26 cellular contexts compared by ENCODE assay signal in genomic region chr5:82628364-82628910, GRCh38.
DNase-seq lines count a peak whose midpoint lies in the region; FAIRE-seq and TF ChIP-seq lines count a peak whose summit lies in the region.
"Had no signal": no experiment of that assay in that cellular context is flagged by ENCODE, and none has a peak within 500 bp of the region (broad histone marks: within the 10 kb centered on the region; RNA-seq: fewer than 3 reads in every experiment).

No MANE protein-coding gene starts in this region.

- H3K36me3 Mint-ChIP-seq in Calu3 (ENCODE audit: insufficient read depth, unreplicated experiment) (peaks cover 7% of the 10 kb centered on the region), astrocyte (ENCODE audit: low read depth, unreplicated experiment) (no peaks in the 10 kb centered on the region), progenitor cell of endocrine pancreas (ENCODE audit: insufficient read depth) (peaks cover 6% of the 10 kb centered on the region)
- H3K36me3 Mint-ChIP-seq: CD8-positive, alpha-beta memory T cell; IgD-negative memory B cell had no signal

- H3K9me3 ChIP-seq in astrocyte (ENCODE audit: insufficient read depth, low read depth, low read length) (no peaks in the 10 kb centered on the region), endothelial cell of umbilical vein (replicated peaks; ENCODE audit: control insufficient read depth, insufficient read depth, low read length) (no peaks in the 10 kb centered on the region), smooth muscle cell (replicated peaks; ENCODE audit: low read depth) (no peaks in the 10 kb centered on the region)

- H3K27ac Mint-ChIP-seq in Calu3 (ENCODE audit: unreplicated experiment) (peak overlapping the region; percentile 24), astrocyte (ENCODE audit: unreplicated experiment) (peak overlapping the region; percentile 47), progenitor cell of endocrine pancreas (no peak overlapping the region)
- H3K27ac Mint-ChIP-seq: B cell; CD8-positive, alpha-beta memory T cell; IgD-negative memory B cell had no signal

- H3K36me3 ChIP-seq in astrocyte (ENCODE audit: insufficient read depth, low read length) (no peaks in the 10 kb centered on the region), endothelial cell of umbilical vein (ENCODE audit: control insufficient read depth in 2 of 2, extremely low read depth in 1 of 2, insufficient read depth in 2 of 2, low read length in 2 of 2) (no peaks in the 10 kb centered on the region), smooth muscle cell (ENCODE audit: low read depth) (no peaks in the 10 kb centered on the region)

- H3K9me3 Mint-ChIP-seq in Calu3 (ENCODE audit: low read depth, unreplicated experiment) (no peaks in the 10 kb centered on the region), astrocyte (ENCODE audit: unreplicated experiment) (peaks cover 1% of the 10 kb centered on the region), progenitor cell of endocrine pancreas (ENCODE audit: low read depth) (peaks cover 22% of the 10 kb centered on the region)
- H3K9me3 Mint-ChIP-seq: CD8-positive, alpha-beta memory T cell had no signal

- 45% methylated on average over 1 of the region's 1 CpG for WGBS in smooth muscle cell (ENCODE audit: low lambda C conversion rate)

- no peaks in the 10 kb centered on the region for H3K27me3 Mint-ChIP-seq in Calu3 (ENCODE audit: unreplicated experiment)
- no peaks in the 10 kb centered on the region for H3K27me3 Mint-ChIP-seq in astrocyte (ENCODE audit: low read depth, unreplicated experiment)
- no peaks in the 10 kb centered on the region for H3K27me3 Mint-ChIP-seq in progenitor cell of endocrine pancreas
- H3K27me3 Mint-ChIP-seq: B cell, IgD-negative memory B cell had no signal

- no peak overlapping the region for H3K4me3 ChIP-seq in astrocyte (ENCODE audit: insufficient read depth, low read depth, low read length)
- H3K4me3 ChIP-seq in endothelial cell of umbilical vein (replicated peaks in 1 of 3; ENCODE audit: insufficient read depth in 1 of 3, low read depth in 1 of 3, low read length in 3 of 3): no peak overlapping the region
- H3K4me3 ChIP-seq in smooth muscle cell: no peak overlapping the region
- H3K4me3 ChIP-seq: PC-9 had no signal

- CTCF ChIA-PET in Calu3 (lab: Charles Lee) (no interaction called here), endothelial cell of umbilical vein (lab: Charles Lee) (interaction anchor here (1.6 kb wide), 2 partner anchors 13 to 264 kb away, joined by 7 to 9 read pairs; no protein-coding TSS in a partner anchor)

- H2AFZ ChIP-seq in astrocyte (ENCODE audit: low read depth, low read length) (no peak overlapping the region), endothelial cell of umbilical vein (ENCODE audit: low read depth, low read length) (peak overlapping the region; percentile 48), smooth muscle cell (ENCODE audit: low read depth) (peak overlapping the region; percentile 45)
- H2AFZ ChIP-seq: PC-9 had no signal

- H3K9me1 ChIP-seq in endothelial cell of umbilical vein (replicated peaks; ENCODE audit: control insufficient read depth, extremely low read depth, insufficient read depth, low read length): no peaks in the 10 kb centered on the region

- POLR2A ChIA-PET in endothelial cell of umbilical vein (lab: Charles Lee): no interaction called here

- H3K9ac ChIP-seq in astrocyte (ENCODE audit: low read length) (no peak overlapping the region), endothelial cell of umbilical vein (replicated peaks; ENCODE audit: extremely low read depth, insufficient read depth, low read length) (no peak overlapping the region), smooth muscle cell (ENCODE audit: low read depth) (no peak overlapping the region)
- H3K9ac ChIP-seq: KMS-11 had no signal

- DNase-seq in Calu3 (no peak), astrocyte (ENCODE audit: low read depth) (peak; percentile 81), endothelial cell of umbilical vein (ENCODE audit: low read depth, low spot score) (peak; percentile 69), smooth muscle cell (lab: John Stamatoyannopoulos, UW; ENCODE audit: unreplicated experiment) (no peak), progenitor cell of endocrine pancreas (ENCODE audit: low spot score, unreplicated experiment) (no peak), hepatic stellate cell (ENCODE audit: low spot score) (no peak), SIG-M5 treated with dmso at 0.1 percent for 504 hours (lab: John Stamatoyannopoulos, UW; ENCODE audit: unreplicated experiment) (no peak)
- DNase-seq in central memory CD4-positive, alpha-beta T cell: no peak
- DNase-seq: CD8-positive, alpha-beta memory T cell; DMS153; DND-41; NCI-H1048; NCI-H1417; NCI-H1694 treated with DMSO at 0.1 percent for 48 hours; NCI-H2081; NCI-H2227 treated with DMSO at 0.1 percent for 48 hours; NCI-H526 treated with DMSO at 0.1 percent for 48 hours; PC-9 had no signal

- peaks cover 11% of the 10 kb centered on the region for H3K4me1 Mint-ChIP-seq in Calu3 (ENCODE audit: low read depth, unreplicated experiment)
- no peaks in the 10 kb centered on the region for H3K4me1 Mint-ChIP-seq in astrocyte (ENCODE audit: low read depth, unreplicated experiment)
- H3K4me1 Mint-ChIP-seq in progenitor cell of endocrine pancreas (ENCODE audit: low read depth): peaks cover 5% of the 10 kb centered on the region
- H3K4me1 Mint-ChIP-seq: B cell; CD8-positive, alpha-beta memory T cell; IgD-negative memory B cell had no signal

- TF ChIP-seq CTCF in Calu3 (IDR thresholded peaks at IDR 0.05; ENCODE audit: unreplicated experiment) (no peak), astrocyte (IDR thresholded peaks at IDR 0.05; ENCODE audit: insufficient read depth, low read depth, low read length) (no peak), endothelial cell of umbilical vein (IDR thresholded peaks at IDR 0.05; ENCODE audit: extremely low read depth in 1 of 2, insufficient read depth in 1 of 2, low read depth in 1 of 2, low read length in 2 of 2) (no peak), smooth muscle cell (IDR thresholded peaks at IDR 0.05; ENCODE audit: borderline replicate concordance, insufficient read depth, poor library complexity, severe bottlenecking) (no peak), progenitor cell of endocrine pancreas (IDR thresholded peaks at IDR 0.05; ENCODE audit: unreplicated experiment) (no peak)

- no peak for FAIRE-seq in astrocyte (lab: Jason Lieb, UNC)
- peak; percentile 73 for FAIRE-seq in endothelial cell of umbilical vein (lab: Jason Lieb, UNC)
- FAIRE-seq: GM19239, H54 had no signal

- no peaks in the 10 kb centered on the region for H3K79me2 ChIP-seq in astrocyte (ENCODE audit: insufficient read depth, low read length)
- no peaks in the 10 kb centered on the region for H3K79me2 ChIP-seq in endothelial cell of umbilical vein (ENCODE audit: control insufficient read depth, insufficient read depth, low read length)
- no peaks in the 10 kb centered on the region for H3K79me2 ChIP-seq in smooth muscle cell (ENCODE audit: low read depth)

- TF ChIP-seq POLR2A in endothelial cell of umbilical vein (IDR thresholded peaks at IDR 0.05; ENCODE audit: low read depth, low read length): no peak

- no TSS peak for BruUV-seq in Calu3 (replicated peaks; lab: Mats Ljungman, UMichigan)
- BruUV-seq in endothelial cell of umbilical vein (replicated peaks; lab: Mats Ljungman, UMichigan): no TSS peak

- H3K4me2 ChIP-seq in astrocyte (ENCODE audit: low read length) (no peak overlapping the region), endothelial cell of umbilical vein (ENCODE audit: insufficient read depth, low read length) (no peak overlapping the region), smooth muscle cell (no peak overlapping the region)
- H3K4me2 ChIP-seq: KMS-11, PC-9 had no signal

- H3K4me1 ChIP-seq in astrocyte (ENCODE audit: insufficient read depth, low read length) (no peaks in the 10 kb centered on the region), endothelial cell of umbilical vein (ENCODE audit: control insufficient read depth, extremely low read depth, insufficient read depth, low read length) (peaks cover 27% of the 10 kb centered on the region), smooth muscle cell (ENCODE audit: low read depth) (no peaks in the 10 kb centered on the region)

- H3F3A ChIP-seq in smooth muscle cell (ENCODE audit: low read depth): peaks cover 5% of the 10 kb centered on the region

- H3K27me3 ChIP-seq in astrocyte (ENCODE audit: insufficient read depth, low read length) (no peaks in the 10 kb centered on the region), endothelial cell of umbilical vein (ENCODE audit: control insufficient read depth in 2 of 2, insufficient read depth in 2 of 2, low read length in 2 of 2) (no peaks in the 10 kb centered on the region), smooth muscle cell (ENCODE audit: low read depth) (no peaks in the 10 kb centered on the region)

- dilution Hi-C loops in endothelial cell of umbilical vein (cut with MboI; ENCODE audit: extremely low pct_ligation_motif_present, low sequenced_read_pairs): no loop called here

- no peak overlapping the region for H3K4me3 Mint-ChIP-seq in Calu3 (ENCODE audit: low read depth, unreplicated experiment)
- no peak overlapping the region for H3K4me3 Mint-ChIP-seq in astrocyte (ENCODE audit: unreplicated experiment)
- H3K4me3 Mint-ChIP-seq in progenitor cell of endocrine pancreas (ENCODE audit: low read depth): no peak overlapping the region
- H3K4me3 Mint-ChIP-seq: B cell; CD8-positive, alpha-beta memory T cell; IgD-negative memory B cell had no signal

- H3K27ac ChIP-seq in astrocyte (ENCODE audit: low read depth, low read length) (peak overlapping the region; percentile 16), endothelial cell of umbilical vein (ENCODE audit: insufficient read depth, low read depth, low read length) (no peak overlapping the region), smooth muscle cell (ENCODE audit: low read depth) (peak overlapping the region; percentile 2)
- H3K27ac ChIP-seq: 22Rv1, C4-2B, HL-60, KMS-11, PC-9 had no signal

- intact Hi-C loops in Calu3 (cut with micrococcal nuclease; ENCODE audit: unreplicated experiment): no loop called here
- intact Hi-C loops in endothelial cell of umbilical vein (cut with micrococcal nuclease): no loop called here

- no peaks in the 10 kb centered on the region for H4K20me1 ChIP-seq in astrocyte (ENCODE audit: insufficient read depth, low read length)
- no peaks in the 10 kb centered on the region for H4K20me1 ChIP-seq in endothelial cell of umbilical vein (replicated peaks; ENCODE audit: control insufficient read depth, extremely low read depth, insufficient read depth, low read length)
- no peaks in the 10 kb centered on the region for H4K20me1 ChIP-seq in smooth muscle cell (ENCODE audit: low read depth)

TF ChIP-seq in endothelial cell of umbilical vein, 7 proteins besides CTCF, POLR2A, EP300 and RAD21 (continues in another document):
- TF ChIP-seq JUN (IDR thresholded peaks at IDR 0.05; ENCODE audit: borderline replicate concordance, insufficient read depth, insufficient read length, low read depth) (no peak), MAX (IDR thresholded peaks at IDR 0.05; ENCODE audit: insufficient read depth, insufficient read length) (no peak), EZH2 (IDR thresholded peaks at IDR 0.05; ENCODE audit: borderline replicate concordance, low read depth, low read length, severe bottlenecking) (no peak), FOS (IDR thresholded peaks at IDR 0.05; ENCODE audit: borderline replicate concordance, insufficient read depth, low read length) (peak; percentile 62)

Comparison
In these comparisons a context has a peak if more than half of its experiments do, and no peak if none do; other contexts are left out.
1. DNase-seq: peak in astrocyte (single experiment) and endothelial cell of umbilical vein (single experiment); none in Calu3 (single experiment), smooth muscle cell (single experiment), progenitor cell of endocrine pancreas (single experiment), hepatic stellate cell (single experiment), SIG-M5 treated with dmso at 0.1 percent for 504 hours (single experiment) and central memory CD4-positive, alpha-beta T cell (single experiment).